Comparison of ENCODE assay signal across 8 cellular contexts in the genomic region with DNA sequence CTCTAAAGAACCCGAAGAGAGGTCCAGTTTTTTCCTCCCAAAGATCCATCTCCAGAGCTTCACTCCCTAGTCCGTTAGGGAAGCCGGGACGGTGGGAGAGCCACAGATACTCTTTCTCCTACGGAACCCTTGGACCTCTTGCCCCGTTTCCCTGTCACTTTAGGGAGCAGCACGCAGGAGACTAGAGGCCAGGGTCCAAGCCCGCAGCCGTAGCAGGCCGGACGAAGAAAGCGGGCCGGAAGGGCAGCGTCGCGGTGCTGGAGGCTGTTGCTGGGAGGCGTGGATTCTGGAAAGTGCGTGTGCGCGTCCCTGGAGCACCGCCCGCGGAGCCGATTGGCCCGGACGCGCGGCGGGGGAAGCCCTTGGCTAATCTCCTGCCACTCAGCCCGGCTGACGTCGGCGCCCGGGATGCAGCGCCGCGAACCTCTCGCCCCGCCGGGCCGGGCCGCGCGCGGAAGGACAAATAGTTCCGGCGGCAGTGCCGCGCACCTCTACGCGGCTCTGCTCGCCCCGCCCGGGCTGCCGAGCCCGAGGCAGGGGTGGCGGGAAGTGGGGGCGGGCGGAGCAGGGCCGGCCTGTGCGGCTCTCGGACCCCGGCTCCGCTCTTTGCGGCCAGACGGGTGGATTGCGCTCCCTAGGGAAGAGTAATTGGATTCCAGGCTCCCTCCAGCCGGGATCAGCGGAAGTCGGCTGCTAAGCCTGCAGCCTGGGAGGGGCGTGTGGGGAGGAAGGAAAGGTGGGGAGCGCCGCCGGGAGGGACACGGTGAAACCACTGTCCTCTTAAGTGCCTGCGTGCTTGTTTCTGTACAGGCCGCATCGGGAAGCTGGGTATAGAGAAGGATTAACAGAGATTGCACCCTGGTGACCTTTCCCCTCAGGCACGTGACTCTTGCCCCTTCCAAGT. TPM values are rescaled to one million over a fixed set of nuclear protein-coding genes. Genes with fewer than 3 reads are reported as not detected.
DNase-seq lines count a peak whose midpoint lies in the region; ATAC-seq and TF ChIP-seq lines count a peak whose summit lies in the region.

No MANE protein-coding gene starts in this region.

- peaks cover 10% of the 10 kb centered on the region for H3K4me1 ChIP-seq in colonic mucosa

- TF ChIP-seq CTCF in BJ (IDR thresholded peaks at IDR 0.05; ENCODE audit: insufficient read depth, low read depth, low read length), result peak; percentile 27; the same call in 1 of the 2 replicates
- TF ChIP-seq CTCF in colonic mucosa (IDR thresholded peaks at IDR 0.05), result no peak

- H3K27ac ChIP-seq in colonic mucosa, result peak overlapping the region; percentile 91

- H3K4me3 ChIP-seq in BJ (ENCODE audit: low read depth, low read length) (peak overlapping the region; percentile 65), colonic mucosa (peak overlapping the region; percentile 50)

- DNase-seq in BJ (ENCODE audit: low read depth) (peak; percentile 64), GM19238 (ENCODE audit: insufficient read length, low spot score) (peak; percentile 76), NCI-H460 (ENCODE audit: extremely low read depth, low read depth) (peak; percentile 91), colonic mucosa (peak; percentile 92), left colon (peak; percentile 94 to 95)
- DNase-seq in activated CD4-positive, alpha-beta T cell treated with anti-CD3 and anti-CD28 coated beads for 48 hours, result peak; percentile 86
- DNase-seq in stimulated activated CD4-positive, alpha-beta T cell treated with anti-CD3 and anti-CD28 coated beads, Interleukin-1b, Interleukin-23, amount 100 ng/mL, for 24 hours (ENCODE audit: low read depth in 4 of 4, low spot score in 1 of 4), result peak; percentile 59 to 76 (median 66)

- CTCF ChIA-PET in BJ (lab: Yijun Ruan, JAX), result interaction anchor here (0.7 to 1.0 kb wide), 2 partner anchors 18 to 25 kb away, joined by 4 to 5 read pairs; no protein-coding TSS in a partner anchor

- H3K36me3 ChIP-seq in BJ (ENCODE audit: control insufficient read depth, insufficient read depth, low read length) (no peaks in the 10 kb centered on the region), colonic mucosa (no peaks in the 10 kb centered on the region)

- intact Hi-C loops in colonic mucosa (cut with DNase I) (no loop called here), left colon (cut with DNase I, micrococcal nuclease) (no loop called here)

- peak overlapping the region; percentile 74 to 93 for H3K9ac ChIP-seq in colonic mucosa (ENCODE audit: low read depth in 2 of 2, low read length in 2 of 2)

- ATAC-seq in HG03432 (IDR thresholded peaks at IDR 0.05; ENCODE audit: unreplicated experiment) (peak; percentile 94), left colon (peak; percentile 94)

- H3K9me3 ChIP-seq in colonic mucosa, result no peaks in the 10 kb centered on the region

- POLR2A ChIA-PET in BJ (lab: Charles Lee), result no interaction called here

- H3K27me3 ChIP-seq in BJ (ENCODE audit: control insufficient read depth, insufficient read depth, low read length), result no peaks in the 10 kb centered on the region
- no peaks in the 10 kb centered on the region for H3K27me3 ChIP-seq in colonic mucosa

RNA-seq across cellular contexts. Expression of gene TCF12, which starts 31.3 kb away (rescaled TPM):
- polyA plus RNA-seq in BJ (2011; rRNA removed), result 133 and 134 TPM in 2 replicates
- 131 and 151 TPM in 2 replicates for polyA minus RNA-seq in BJ (2011; rRNA and poly(A)+ RNA removed)
- 125 and 142 TPM in 2 replicates for total RNA-seq in NCI-H460 (2014; rRNA removed; shearing (Covaris generic))
- 19.4 and 29.1 TPM in 2 replicates for polyA plus RNA-seq in NCI-H460 (2014; cell fraction: nucleus; rRNA removed)
- total RNA-seq in colonic mucosa, result 10 to 100 TPM; 68.7 to 76.3 TPM
- 10 to 100 TPM; 80.5 to 82.8 TPM for total RNA-seq in left colon

Comparison
In these comparisons a context has a peak if more than half of its experiments do, and no peak if none do; other contexts are left out.
1. Peak in every context shown above with its lines: DNase-seq, ATAC-seq, H3K4me3 ChIP-seq and H3K27ac ChIP-seq.